9 cellular contexts compared by ENCODE assay signal in the genomic region with DNA sequence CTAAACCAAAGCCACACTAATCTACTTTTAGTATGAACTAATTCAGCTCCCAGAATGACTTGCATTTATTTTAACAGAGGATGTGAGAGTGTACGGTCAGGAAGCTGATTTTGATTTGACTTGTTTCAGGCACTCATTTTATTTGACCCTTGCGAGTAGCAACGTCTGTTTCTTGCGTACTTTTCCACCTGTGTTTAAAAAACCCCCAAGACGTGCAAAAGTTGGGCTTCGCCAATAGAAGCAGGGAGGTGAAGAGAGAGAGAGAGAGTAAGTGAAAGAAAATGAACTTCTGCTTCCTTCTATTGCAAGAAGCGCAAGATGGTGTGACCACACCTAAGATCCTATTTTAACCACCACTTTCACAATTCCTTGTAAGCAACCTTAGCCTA. TPM values are rescaled to one million over a fixed set of nuclear protein-coding genes. Genes with fewer than 3 reads are reported as not detected.
DNase-seq lines count a peak whose midpoint lies in the region; ATAC-seq, FAIRE-seq and TF ChIP-seq lines count a peak whose summit lies in the region.
"Had no signal": no experiment of that assay in that cellular context is flagged by ENCODE, and none has a peak within 500 bp of the region (broad histone marks: within the 10 kb centered on the region; RNA-seq: fewer than 3 reads in every experiment).

No MANE protein-coding gene starts in this region.

- H3K36me3 ChIP-seq in GM12878 (ENCODE audit: control insufficient read depth in 2 of 2, insufficient read depth in 2 of 2, low read length in 1 of 2): no peaks in the 10 kb centered on the region; a peak in 1 of 4 replicates

- peaks cover 6% of the 10 kb centered on the region for H3K9me3 ChIP-seq in GM12878 (replicated peaks; ENCODE audit: control insufficient read depth, insufficient read depth, low read length)

- DNase-seq in GM12891 (ENCODE audit: insufficient read length, low spot score) (no peak), GM12878 (ENCODE audit: low read depth, low spot score) (peak; percentile 94), NCI-H526 (lab: John Stamatoyannopoulos, UW) (no peak), HTR-8/SVneo (ENCODE audit: insufficient read length, low spot score) (no peak), lower leg skin (ENCODE audit: low spot score in 2 of 2) (no peak), NCI-H226 (no peak)

- peak; percentile 21; the same call in 1 of the 2 replicates for TF ChIP-seq RAD21 in GM12878 (IDR thresholded peaks at IDR 0.05; ENCODE audit: insufficient read depth, low read depth, low read length)

- H4K20me1 ChIP-seq in GM12878 (ENCODE audit: control insufficient read depth, insufficient read depth): no peaks in the 10 kb centered on the region

- RAD21 ChIA-PET in GM12878 (lab: Charles Lee; ENCODE audit: unreplicated experiment): interaction anchor here (0.9 to 5.4 kb wide), 19 partner anchors 8 to 89 kb away, joined by 3 to 66 read pairs (median 8); no protein-coding TSS in a partner anchor

- POLR2A ChIA-PET in GM12878 (lab: Charles Lee): interaction anchor here (0.9 to 5.4 kb wide), 13 partner anchors 10 to 85 kb away, joined by 3 to 46 read pairs (median 7); partner anchors contain the start of gene GLT1D1

- TF ChIP-seq POLR2A in GM12891 (IDR thresholded peaks at IDR 0.05; ENCODE audit: low read depth, low read length): no peak
- TF ChIP-seq POLR2A in GM12878 (IDR thresholded peaks at IDR 0.05; ENCODE audit: low read depth, low read length): no peak
- TF ChIP-seq POLR2A in lower leg skin (IDR thresholded peaks at IDR 0.05): no peak

- peaks cover 28% of the 10 kb centered on the region for H3K4me1 ChIP-seq in GM12878 (ENCODE audit: control insufficient read depth, insufficient read depth, low read length)

- no peak for FAIRE-seq in GM12891 (lab: Jason Lieb, UNC)
- peak; percentile 64 for FAIRE-seq in GM12878 (lab: Jason Lieb, UNC)
- FAIRE-seq in HTR-8/SVneo (lab: Jason Lieb, UNC): no peak

- H3K4me3 ChIP-seq in GM12878 (peak overlapping the region; percentile 35; the same call in 1 of the 2 replicates), lower leg skin (ENCODE audit: low read depth, poor library complexity, severe bottlenecking) (no peak overlapping the region)

- WGBS in GM12878 (ENCODE audit: insufficient coverage, insufficient replicate concordance, low lambda C conversion rate, missing lambda C conversion rate): 2% methylated on average over 7 of the region's 7 CpGs
- WGBS in lower leg skin, 2 donors: 76 to 77% methylated on average over 7 of the region's 7 CpGs

- CTCF ChIA-PET in GM12878 (lab: Yijun Ruan, JAX): interaction anchor here (0.8 to 5.1 kb wide), 8 partner anchors 8 to 79 kb away, joined by 3 to 33 read pairs (median 8); no protein-coding TSS in a partner anchor

- H3K79me2 ChIP-seq in GM12878 (ENCODE audit: control insufficient read depth, insufficient read depth, low read length): no peaks in the 10 kb centered on the region

- intact Hi-C loops in GM12878 (cut with micrococcal nuclease; ENCODE audit: unreplicated experiment): loop anchor here (1.0 kb wide), 4 partner anchors 11 to 85 kb away; no protein-coding TSS in a partner anchor
- intact Hi-C loops in lower leg skin (cut with DNase I; ENCODE audit: low total_unique reads): no loop called here

- H3K27me3 ChIP-seq in GM12878 (replicated peaks in 1 of 2; ENCODE audit: control insufficient read depth in 2 of 2, insufficient read depth in 2 of 2, low read length in 1 of 2): no peaks in the 10 kb centered on the region

- H3K4me2 ChIP-seq in GM12878 (ENCODE audit: control insufficient read depth, insufficient read depth): peak overlapping the region; percentile 96

- peak overlapping the region; percentile 98 for H3K27ac ChIP-seq in GM12878 (ENCODE audit: control insufficient read depth, insufficient read depth)

- in situ Hi-C loops in GM12878 (cut with MboI): no loop called here

- H2AFZ ChIP-seq in GM12878 (ENCODE audit: control insufficient read depth, low read depth, low read length): peak overlapping the region; percentile 15; the same call in 1 of the 2 replicates

- TF ChIP-seq CTCF in GM12878 (IDR thresholded peaks at IDR 0.05 in 2 of 3, conservative IDR thresholded peaks at IDR 0.05 in 1 of 3; ENCODE audit: control insufficient read depth in 2 of 3, extremely low read depth in 1 of 3, insufficient read depth in 1 of 3, low read depth in 3 of 3, low read length in 3 of 3) (no peak), lower leg skin (IDR thresholded peaks at IDR 0.05) (no peak)

- TF ChIP-seq EP300 in GM12878 (IDR thresholded peaks at IDR 0.05; ENCODE audit: borderline replicate concordance in 1 of 2, control insufficient read depth in 1 of 2, low read depth in 2 of 2, low read length in 2 of 2): peak; percentile 94 to 96

- H3K9ac ChIP-seq in GM12878 (ENCODE audit: control insufficient read depth, insufficient read depth, low read length): peak overlapping the region; percentile 69

- SMC1A ChIA-PET in GM12878 (lab: Charles Lee; ENCODE audit: uncharacterized antibody, unreplicated experiment): interaction anchor here (0.7 to 5.8 kb wide), 23 partner anchors 9 to 139 kb away, joined by 3 to 62 read pairs (median 5); no protein-coding TSS in a partner anchor

- BruUV-seq in GM12878 (replicated peaks; lab: Mats Ljungman, UMichigan): no TSS peak

- ATAC-seq in GM21390 (IDR thresholded peaks at IDR 0.05; ENCODE audit: unreplicated experiment) (peak; percentile 50), HG03442 (IDR thresholded peaks at IDR 0.05; ENCODE audit: unreplicated experiment) (peak; percentile 47), GM12878 (peak; percentile 71)
- ATAC-seq: Panc1 had no signal

TF ChIP-seq in GM12891, 5 proteins besides CTCF, POLR2A, EP300 and RAD21:
- TF ChIP-seq TAF1 (IDR thresholded peaks at IDR 0.05; ENCODE audit: low read depth, low read length) (no peak), SPI1 (IDR thresholded peaks at IDR 0.05; ENCODE audit: low read depth, low read length) (peak; percentile 86), PAX5 (IDR thresholded peaks at IDR 0.05; ENCODE audit: insufficient read depth, low read length, severe bottlenecking) (peak; percentile 59)

TF ChIP-seq in GM12878, 131 proteins besides CTCF, POLR2A, EP300 and RAD21 (continues in another document):
- TF ChIP-seq KAT2A (conservative IDR thresholded peaks at IDR 0.05; ENCODE audit: control insufficient read depth, low read depth, low read length) (no peak), CHD4 (IDR thresholded peaks at IDR 0.05) (no peak), FOXK2 (IDR thresholded peaks at IDR 0.05) (no peak), MYB (IDR thresholded peaks at IDR 0.05; ENCODE audit: borderline replicate concordance, low read depth, low read length) (0 out of 2 replicates have a peak, but pooled peaks have one; percentile 66), PAX5 (IDR thresholded peaks at IDR 0.05; ENCODE audit: borderline replicate concordance, low read depth, low read length) (peak; percentile 89), POLR2AphosphoS5 (IDR thresholded peaks at IDR 0.05; ENCODE audit: low read length) (no peak), EZH2 (IDR thresholded peaks at IDR 0.05; ENCODE audit: borderline replicate concordance, control insufficient read depth, low read depth, low read length) (no peak), RBBP5 (conservative IDR thresholded peaks at IDR 0.05) (no peak), NFIC (IDR thresholded peaks at IDR 0.05; ENCODE audit: low read depth, low read length) (peak; percentile 98), NFXL1 (IDR thresholded peaks at IDR 0.05; ENCODE audit: borderline replicate concordance) (no peak)

RNA-seq across cellular contexts. Expression of gene SLC15A4, which starts 6.7 kb away (rescaled TPM):
- polyA plus RNA-seq in GM12891 (2012; ENCODE audit: low read depth, missing spikeins): 50.8 TPM
- 830 and 863 TPM in 2 replicates for total RNA-seq in GM12878 (2013; cell fraction: nucleolus; rRNA removed)
- total RNA-seq in GM12878 (2014; rRNA removed) (46.0 and 49.5 TPM in 2 replicates), GM12878 (2014; rRNA removed; fragmentation: Illumina TruSeq; extraction: Trizol) (36.8 and 37.5 TPM in 2 replicates), GM12878 (2021) (40.3 and 44.5 TPM in 2 replicates), lower leg skin (10 to 100 TPM; 41.3 to 55.1 (median 43.6) TPM)
- 45.1 TPM for polyA plus RNA-seq in GM12878 (2011; ENCODE audit: low read depth)
- polyA plus RNA-seq in GM12878 (2011; rRNA removed) (256 and 257 TPM in 2 replicates), GM12878 (2014; fragmentation: Illumina TruSeq; extraction: Trizol) (36.4 and 44.8 TPM in 2 replicates), GM12878 (2014; fragmentation: Nextera tagmentation; extraction: Ambion mirVana) (10 to 100 TPM; 17.6 to 24.7 TPM), GM12878 (2014; rRNA removed) (36.8 and 41.6 TPM in 2 replicates), GM12878 (2016; fragmentation: Nextera tagmentation; extraction: Ambion mirVana) (10 to 100 TPM; 12.7 to 15.1 TPM)
- 161 and 187 TPM in 2 replicates for polyA plus RNA-seq in GM12878 (2011; cell fraction: cytosol; rRNA removed)
- polyA plus RNA-seq in GM12878 (2011; cell fraction: nucleus; rRNA removed): 216 and 284 TPM in 2 replicates
- 58.1 and 84.6 TPM in 2 replicates for polyA plus RNA-seq in GM12878 (2012)
- 315 and 350 TPM in 2 replicates for polyA minus RNA-seq in GM12878 (2011; rRNA and poly(A)+ RNA removed)
- polyA minus RNA-seq in GM12878 (2011; cell fraction: cytosol; rRNA and poly(A)+ RNA removed): 107 and 115 TPM in 2 replicates
- polyA minus RNA-seq in GM12878 (2011; cell fraction: nucleus; rRNA and poly(A)+ RNA removed): 222 and 331 TPM in 2 replicates

RNA-seq across cellular contexts. Expression of gene GLT1D1, which starts 22.8 kb away (rescaled TPM):
- 30.3 TPM for polyA plus RNA-seq in GM12891 (2012; ENCODE audit: low read depth, missing spikeins)
- total RNA-seq in GM12878 (2013; cell fraction: nucleolus; rRNA removed): 21.7 and 24.4 TPM in 2 replicates
- 2.4 and 2.5 TPM in 2 replicates for total RNA-seq in GM12878 (2014; rRNA removed)
- 2.6 and 3.0 TPM in 2 replicates for total RNA-seq in GM12878 (2014; rRNA removed; fragmentation: Illumina TruSeq; extraction: Trizol)
- 4.1 and 4.2 TPM in 2 replicates for total RNA-seq in GM12878 (2021)
- 2.3 TPM for polyA plus RNA-seq in GM12878 (2011; ENCODE audit: low read depth)
- 62.8 and 71.4 TPM in 2 replicates for polyA plus RNA-seq in GM12878 (2011; rRNA removed)
- polyA plus RNA-seq in GM12878 (2011; cell fraction: cytosol; rRNA removed): 59.7 and 62.9 TPM in 2 replicates
- 37.7 and 42.3 TPM in 2 replicates for polyA plus RNA-seq in GM12878 (2011; cell fraction: nucleus; rRNA removed)
- 5.0 and 5.5 TPM in 2 replicates for polyA plus RNA-seq in GM12878 (2012)
- 3.2 and 3.7 TPM in 2 replicates for polyA plus RNA-seq in GM12878 (2014; fragmentation: Illumina TruSeq; extraction: Trizol)
- polyA plus RNA-seq in GM12878 (2014; fragmentation: Nextera tagmentation; extraction: Ambion mirVana): under 1 TPM; 0.42 to 0.53 TPM
- polyA plus RNA-seq in GM12878 (2014; rRNA removed): 3.0 TPM in 2 replicates
- 1 to 10 TPM; 1.7 to 3.8 TPM for polyA plus RNA-seq in GM12878 (2016; fragmentation: Nextera tagmentation; extraction: Ambion mirVana)
- polyA minus RNA-seq in GM12878 (2011; rRNA and poly(A)+ RNA removed): 61.7 and 63.7 TPM in 2 replicates
- polyA minus RNA-seq in GM12878 (2011; cell fraction: cytosol; rRNA and poly(A)+ RNA removed): 23.4 and 23.9 TPM in 2 replicates
- polyA minus RNA-seq in GM12878 (2011; cell fraction: nucleus; rRNA and poly(A)+ RNA removed): 12.7 and 17.6 TPM in 2 replicates
- total RNA-seq in lower leg skin: 1 to 10 TPM; 1.5 to 2.2 (median 1.9) TPM
